12 cellular contexts compared by ENCODE assay signal in genomic region chr3:170144437-170144843, GRCh38. TPM values are rescaled to one million over a fixed set of nuclear protein-coding genes. Genes with fewer than 3 reads are reported as not detected.
DNase-seq lines count a peak whose midpoint lies in the region; ATAC-seq, FAIRE-seq and TF ChIP-seq lines count a peak whose summit lies in the region.
"Had no signal": no experiment of that assay in that cellular context is flagged by ENCODE, and none has a peak within 500 bp of the region (broad histone marks: within the 10 kb centered on the region; RNA-seq: fewer than 3 reads in every experiment).

No MANE protein-coding gene starts in this region.

- H3K27me3 ChIP-seq in bronchial epithelial cell (ENCODE audit: control insufficient read depth, insufficient read depth, low read length): no peaks in the 10 kb centered on the region
- H3K27me3 ChIP-seq in CD8-positive, alpha-beta memory T cell (ENCODE audit: insufficient read depth, low read length, poor library complexity, severe bottlenecking): no peaks in the 10 kb centered on the region
- H3K27me3 ChIP-seq: upper lobe of left lung had no signal

- H3K9me3 ChIP-seq in CD8-positive, alpha-beta memory T cell (ENCODE audit: low read length): no peaks in the 10 kb centered on the region
- H3K9me3 ChIP-seq: upper lobe of left lung had no signal

- H3K36me3 Mint-ChIP-seq in CD8-positive, alpha-beta memory T cell: peaks cover 4 to 63% (median 8%) of the 10 kb centered on the region in 3 donors

- peaks cover 9% of the 10 kb centered on the region for H3K4me1 ChIP-seq in CD8-positive, alpha-beta memory T cell (ENCODE audit: insufficient read depth, low read length)
- H3K4me1 ChIP-seq: upper lobe of left lung had no signal

- no peak overlapping the region for H3K4me3 ChIP-seq in bronchial epithelial cell (ENCODE audit: low read depth, low read length)
- H3K4me3 ChIP-seq in CD8-positive, alpha-beta memory T cell (ENCODE audit: low read length): no peak overlapping the region
- H3K4me3 ChIP-seq: skin epidermis, upper lobe of left lung had no signal

- FAIRE-seq in bronchial epithelial cell (lab: Jason Lieb, UNC): peak; percentile 52

- no peak overlapping the region for H3K4me3 Mint-ChIP-seq in CD8-positive, alpha-beta memory T cell
- H3K4me3 Mint-ChIP-seq: dendritic cell treated with granulocyte-macrophage colony-stimulating factor and Interleukin-4, amounts not matched to agents 40 ng/mL and 50 ng/mL, for 4 days had no signal

- peaks cover 2% of the 10 kb centered on the region for H3K36me3 ChIP-seq in bronchial epithelial cell (ENCODE audit: control insufficient read depth, insufficient read depth, low read length)
- peaks cover 10% of the 10 kb centered on the region for H3K36me3 ChIP-seq in CD8-positive, alpha-beta memory T cell (ENCODE audit: insufficient read depth, low read length)

- POLR2A ChIA-PET in CD8-positive, alpha-beta memory T cell (lab: Charles Lee): no interaction called here

- ATAC-seq in GM18505 (IDR thresholded peaks at IDR 0.05; ENCODE audit: unreplicated experiment) (peak; percentile 91), GM21367 (IDR thresholded peaks at IDR 0.05; ENCODE audit: unreplicated experiment) (peak; percentile 84), HG03139 (IDR thresholded peaks at IDR 0.05; ENCODE audit: unreplicated experiment) (peak; percentile 98)

- no peaks in the 10 kb centered on the region for H3K27me3 Mint-ChIP-seq in CD8-positive, alpha-beta memory T cell
- H3K27me3 Mint-ChIP-seq: dendritic cell treated with granulocyte-macrophage colony-stimulating factor and Interleukin-4, amounts not matched to agents 40 ng/mL and 50 ng/mL, for 4 days had no signal

- no peaks in the 10 kb centered on the region for H3K9me3 Mint-ChIP-seq in CD8-positive, alpha-beta memory T cell
- H3K9me3 Mint-ChIP-seq: dendritic cell treated with granulocyte-macrophage colony-stimulating factor and Interleukin-4, amounts not matched to agents 40 ng/mL and 50 ng/mL, for 4 days had no signal

- TF ChIP-seq POLR2A in GM18505 (IDR thresholded peaks at IDR 0.05; ENCODE audit: borderline replicate concordance, extremely low read depth, insufficient read depth, insufficient read length): no peak

- DNase-seq in bronchial epithelial cell (ENCODE audit: low read depth): peak; percentile 18
- no peak for DNase-seq in CD8-positive, alpha-beta memory T cell
- DNase-seq in RPMI8226: no peak
- DNase-seq in DMS79 (lab: John Stamatoyannopoulos, UW): no peak
- DNase-seq in COR-L47 (lab: John Stamatoyannopoulos, UW): no peak
- DNase-seq: NCI-H2081 treated with DMSO at 0.1 percent for 48 hours, upper lobe of left lung had no signal

- no peak overlapping the region for H3K27ac ChIP-seq in CD8-positive, alpha-beta memory T cell (ENCODE audit: low read depth, low read length)
- H3K27ac ChIP-seq: skin epidermis, upper lobe of left lung had no signal

- H3K4me1 Mint-ChIP-seq in CD8-positive, alpha-beta memory T cell: peaks cover 31 to 62% (median 41%) of the 10 kb centered on the region in 3 donors

- CTCF ChIA-PET in CD8-positive, alpha-beta memory T cell (lab: Charles Lee): no interaction called here

- no peak for TF ChIP-seq CTCF in bronchial epithelial cell (IDR thresholded peaks at IDR 0.05; ENCODE audit: insufficient read depth, low read length, severe bottlenecking)

- peak overlapping the region in 2 of 8 donors; percentile 59 to 75 for H3K27ac Mint-ChIP-seq in CD8-positive, alpha-beta memory T cell
- H3K27ac Mint-ChIP-seq: dendritic cell treated with granulocyte-macrophage colony-stimulating factor and Interleukin-4, amounts not matched to agents 40 ng/mL and 50 ng/mL, for 4 days had no signal

RNA-seq across cellular contexts. Expression of gene PHC3, which starts 37.1 kb away (rescaled TPM):
- total RNA-seq in bronchial epithelial cell: 13.7 TPM in 2 replicates
- total RNA-seq in CD8-positive, alpha-beta memory T cell: 10 to 100 TPM; 55.5 to 58.9 TPM
- 48.3 TPM for polyA plus RNA-seq in CD8-positive, alpha-beta memory T cell
